1 cellular context compared by ENCODE assay signal in the genomic region with DNA sequence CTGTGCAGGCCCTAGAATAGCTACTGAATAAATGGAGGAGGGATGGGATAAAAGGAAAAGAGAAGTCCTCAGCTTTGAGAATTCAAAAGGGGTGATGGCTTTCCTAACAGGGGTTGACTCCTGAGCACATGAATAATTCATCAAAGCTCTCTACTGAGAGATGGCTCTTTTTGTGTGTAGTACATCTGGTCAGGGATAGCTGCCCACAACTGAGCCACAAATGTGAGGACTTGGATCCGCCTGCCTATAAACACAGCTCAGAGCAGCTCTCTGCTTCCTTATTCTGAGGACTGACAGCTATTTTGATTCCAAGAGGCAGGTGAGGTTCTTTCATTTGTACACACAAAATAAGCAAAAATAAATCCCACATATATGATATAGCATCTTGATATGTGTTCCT.
TF ChIP-seq lines count a peak whose summit lies in the region.

No MANE protein-coding gene starts in this region.

TF ChIP-seq in GM23338, 12 proteins besides CTCF, POLR2A, EP300 and RAD21 (continued from another document):
- TF ChIP-seq, protein P1, sequence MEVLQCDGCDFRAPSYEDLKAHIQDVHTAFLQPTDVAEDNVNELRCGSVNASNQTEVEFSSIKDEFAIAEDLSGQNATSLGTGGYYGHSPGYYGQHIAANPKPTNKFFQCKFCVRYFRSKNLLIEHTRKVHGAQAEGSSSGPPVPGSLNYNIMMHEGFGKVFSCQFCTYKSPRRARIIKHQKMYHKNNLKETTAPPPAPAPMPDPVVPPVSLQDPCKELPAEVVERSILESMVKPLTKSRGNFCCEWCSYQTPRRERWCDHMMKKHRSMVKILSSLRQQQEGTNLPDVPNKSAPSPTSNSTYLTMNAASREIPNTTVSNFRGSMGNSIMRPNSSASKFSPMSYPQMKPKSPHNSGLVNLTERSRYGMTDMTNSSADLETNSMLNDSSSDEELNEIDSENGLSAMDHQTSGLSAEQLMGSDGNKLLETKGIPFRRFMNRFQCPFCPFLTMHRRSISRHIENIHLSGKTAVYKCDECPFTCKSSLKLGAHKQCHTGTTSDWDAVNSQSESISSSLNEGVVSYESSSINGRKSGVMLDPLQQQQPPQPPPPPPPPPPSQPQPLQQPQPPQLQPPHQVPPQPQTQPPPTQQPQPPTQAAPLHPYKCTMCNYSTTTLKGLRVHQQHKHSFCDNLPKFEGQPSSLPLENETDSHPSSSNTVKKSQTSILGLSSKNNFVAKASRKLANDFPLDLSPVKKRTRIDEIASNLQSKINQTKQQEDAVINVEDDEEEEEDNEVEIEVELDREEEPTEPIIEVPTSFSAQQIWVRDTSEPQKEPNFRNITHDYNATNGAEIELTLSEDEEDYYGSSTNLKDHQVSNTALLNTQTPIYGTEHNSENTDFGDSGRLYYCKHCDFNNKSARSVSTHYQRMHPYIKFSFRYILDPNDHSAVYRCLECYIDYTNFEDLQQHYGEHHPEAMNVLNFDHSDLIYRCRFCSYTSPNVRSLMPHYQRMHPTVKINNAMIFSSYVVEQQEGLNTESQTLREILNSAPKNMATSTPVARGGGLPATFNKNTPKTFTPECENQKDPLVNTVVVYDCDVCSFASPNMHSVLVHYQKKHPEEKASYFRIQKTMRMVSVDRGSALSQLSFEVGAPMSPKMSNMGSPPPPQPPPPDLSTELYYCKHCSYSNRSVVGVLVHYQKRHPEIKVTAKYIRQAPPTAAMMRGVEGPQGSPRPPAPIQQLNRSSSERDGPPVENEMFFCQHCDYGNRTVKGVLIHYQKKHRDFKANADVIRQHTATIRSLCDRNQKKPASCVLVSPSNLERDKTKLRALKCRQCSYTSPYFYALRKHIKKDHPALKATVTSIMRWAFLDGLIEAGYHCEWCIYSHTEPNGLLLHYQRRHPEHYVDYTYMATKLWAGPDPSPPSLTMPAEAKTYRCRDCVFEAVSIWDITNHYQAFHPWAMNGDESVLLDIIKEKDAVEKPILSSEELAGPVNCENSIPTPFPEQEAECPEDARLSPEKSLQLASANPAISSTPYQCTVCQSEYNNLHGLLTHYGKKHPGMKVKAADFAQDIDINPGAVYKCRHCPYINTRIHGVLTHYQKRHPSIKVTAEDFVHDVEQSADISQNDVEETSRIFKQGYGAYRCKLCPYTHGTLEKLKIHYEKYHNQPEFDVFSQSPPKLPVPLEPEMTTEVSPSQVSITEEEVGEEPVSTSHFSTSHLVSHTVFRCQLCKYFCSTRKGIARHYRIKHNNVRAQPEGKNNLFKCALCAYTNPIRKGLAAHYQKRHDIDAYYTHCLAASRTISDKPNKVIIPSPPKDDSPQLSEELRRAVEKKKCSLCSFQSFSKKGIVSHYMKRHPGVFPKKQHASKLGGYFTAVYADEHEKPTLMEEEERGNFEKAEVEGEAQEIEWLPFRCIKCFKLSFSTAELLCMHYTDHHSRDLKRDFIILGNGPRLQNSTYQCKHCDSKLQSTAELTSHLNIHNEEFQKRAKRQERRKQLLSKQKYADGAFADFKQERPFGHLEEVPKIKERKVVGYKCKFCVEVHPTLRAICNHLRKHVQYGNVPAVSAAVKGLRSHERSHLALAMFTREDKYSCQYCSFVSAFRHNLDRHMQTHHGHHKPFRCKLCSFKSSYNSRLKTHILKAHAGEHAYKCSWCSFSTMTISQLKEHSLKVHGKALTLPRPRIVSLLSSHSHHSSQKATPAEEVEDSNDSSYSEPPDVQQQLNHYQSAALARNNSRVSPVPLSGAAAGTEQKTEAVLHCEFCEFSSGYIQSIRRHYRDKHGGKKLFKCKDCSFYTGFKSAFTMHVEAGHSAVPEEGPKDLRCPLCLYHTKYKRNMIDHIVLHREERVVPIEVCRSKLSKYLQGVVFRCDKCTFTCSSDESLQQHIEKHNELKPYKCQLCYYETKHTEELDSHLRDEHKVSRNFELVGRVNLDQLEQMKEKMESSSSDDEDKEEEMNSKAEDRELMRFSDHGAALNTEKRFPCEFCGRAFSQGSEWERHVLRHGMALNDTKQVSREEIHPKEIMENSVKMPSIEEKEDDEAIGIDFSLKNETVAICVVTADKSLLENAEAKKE (CRISPR knock-in tag; IDR thresholded peaks at IDR 0.05) = no peak
- TF ChIP-seq CREB1 (CRISPR knock-in tag; IDR thresholded peaks at IDR 0.05; ENCODE audit: low read depth) (no peak), ZNF331 (CRISPR knock-in tag; IDR thresholded peaks at IDR 0.05; ENCODE audit: low read depth) (no peak), EZH2 (IDR thresholded peaks at IDR 0.05; ENCODE audit: low read depth, unreplicated experiment) (no peak), NANOG (IDR thresholded peaks at IDR 0.05; ENCODE audit: borderline replicate concordance) (no peak), JUNB (IDR thresholded peaks at IDR 0.05; ENCODE audit: unreplicated experiment) (no peak), EZH2phosphoT487 (IDR thresholded peaks at IDR 0.05; ENCODE audit: unreplicated experiment) (no peak), POLR2AphosphoS5 (IDR thresholded peaks at IDR 0.05; ENCODE audit: low read depth) (no peak)
- TF ChIP-seq, protein P2, sequence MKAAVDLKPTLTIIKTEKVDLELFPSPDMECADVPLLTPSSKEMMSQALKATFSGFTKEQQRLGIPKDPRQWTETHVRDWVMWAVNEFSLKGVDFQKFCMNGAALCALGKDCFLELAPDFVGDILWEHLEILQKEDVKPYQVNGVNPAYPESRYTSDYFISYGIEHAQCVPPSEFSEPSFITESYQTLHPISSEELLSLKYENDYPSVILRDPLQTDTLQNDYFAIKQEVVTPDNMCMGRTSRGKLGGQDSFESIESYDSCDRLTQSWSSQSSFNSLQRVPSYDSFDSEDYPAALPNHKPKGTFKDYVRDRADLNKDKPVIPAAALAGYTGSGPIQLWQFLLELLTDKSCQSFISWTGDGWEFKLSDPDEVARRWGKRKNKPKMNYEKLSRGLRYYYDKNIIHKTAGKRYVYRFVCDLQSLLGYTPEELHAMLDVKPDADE (IDR thresholded peaks at IDR 0.05) = no peak
